ENCODE assay signal across 4 cellular contexts in genomic region chr22:22260169-22260568, GRCh38. TPM values are rescaled to one million over a fixed set of nuclear protein-coding genes. Genes with fewer than 3 reads are reported as not detected.
"Had no signal": no experiment of that assay in that cellular context is flagged by ENCODE, and none has a peak within 500 bp of the region (broad histone marks: within the 10 kb centered on the region; RNA-seq: fewer than 3 reads in every experiment).

No MANE protein-coding gene starts in this region.

RNA-seq across cellular contexts. Expression of gene VPREB1, which starts 15.6 kb away (rescaled TPM):
- total RNA-seq: LHCN-M2, M059J, MCF 10A, NCI-H460 had no signal
